34 cellular contexts compared by ENCODE assay signal in the genomic region with DNA sequence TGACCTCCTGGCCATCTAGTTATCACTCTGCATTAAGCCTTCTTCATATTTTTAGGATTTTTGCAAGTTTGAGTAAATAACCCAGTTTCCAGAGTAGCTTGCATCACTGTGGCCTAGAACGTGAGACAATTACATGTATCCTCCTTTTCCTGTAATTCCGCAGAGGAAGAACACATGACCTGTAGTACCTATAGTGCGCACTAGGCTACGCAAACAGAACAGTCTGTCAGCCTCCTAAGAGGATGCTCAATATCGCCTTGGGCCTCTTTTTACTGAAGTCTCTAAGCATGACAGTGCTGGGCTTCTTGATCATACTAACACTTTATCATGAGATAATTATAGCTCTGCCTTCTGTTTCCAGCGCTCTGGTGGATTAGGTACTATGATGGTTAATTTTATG. TPM values are rescaled to one million over a fixed set of nuclear protein-coding genes. Genes with fewer than 3 reads are reported as not detected.
DNase-seq lines count a peak whose midpoint lies in the region; ATAC-seq and TF ChIP-seq lines count a peak whose summit lies in the region.
"Had no signal": no experiment of that assay in that cellular context is flagged by ENCODE, and none has a peak within 500 bp of the region (broad histone marks: within the 10 kb centered on the region; RNA-seq: fewer than 3 reads in every experiment).

No MANE protein-coding gene starts in this region.

- peak; percentile 14 for DNase-seq in NCI-H1105 treated with DMSO at 0.1 percent for 48 hours (lab: John Stamatoyannopoulos, UW)
- no peak for DNase-seq in NCI-H1105 (lab: John Stamatoyannopoulos, UW)
- DNase-seq in NCI-H146 treated with DMSO at 0.1 percent for 48 hours (lab: John Stamatoyannopoulos, UW; ENCODE audit: unreplicated experiment) = peak; percentile 37
- DNase-seq in endodermal cell = peak; percentile 58
- DNase-seq in retinal pigment epithelial cell (ENCODE audit: low read depth) = no peak
- no peak for DNase-seq in foreskin keratinocyte
- no peak for DNase-seq in posterior vena cava (ENCODE audit: low spot score)
- DNase-seq: activated CD4-positive, alpha-beta T cell treated with anti-CD3 and anti-CD28 coated beads for 4 hours; activated naive CD4-positive, alpha-beta T cell; activated T-cell treated with anti-CD3 and anti-CD28 coated beads, Interleukin-2, amount 50 U/mL, for 48 hours; adrenal gland; AML-193; CD8-positive, alpha-beta T cell; effector CD8-positive, alpha-beta T cell; HCEC 1CT; IMR-90; kidney glomerular epithelial cell; lower lobe of right lung; NCI-H1436 treated with DMSO at 0.1 percent for 48 hours; NCI-H2171 treated with DMSO at 0.1 percent for 48 hours; NCI-H526 treated with DMSO at 0.1 percent for 48 hours; posterior cingulate gyrus; sigmoid colon; stimulated activated CD4-positive, alpha-beta T cell treated with anti-CD3 and anti-CD28 coated beads, Interleukin-15, amount 100 ng/mL, for 24 hours; stimulated activated naive CD8-positive, alpha-beta T cell treated with anti-CD3 and anti-CD28 coated beads, Interleukin-15, amount 100 ng/mL, for 72 hours; thyroid gland had no signal

- intact Hi-C loops in posterior vena cava (cut with DNase I) = no loop called here

- H3K27ac ChIP-seq in endodermal cell (ENCODE audit: low read depth, low read length) (no peak overlapping the region), foreskin keratinocyte (no peak overlapping the region)
- H3K27ac ChIP-seq: adrenal gland, esophagus muscularis mucosa, lower lobe of right lung, sigmoid colon, SJSA1, thyroid gland had no signal

- no peak overlapping the region for H3K27ac Mint-ChIP-seq in endodermal cell
- H3K27ac Mint-ChIP-seq: brain; CD8-positive, alpha-beta T cell; stimulated activated naive CD8-positive, alpha-beta T cell treated with anti-CD3 and anti-CD28 coated beads, Interleukin-15, amount 100 ng/mL, for 72 hours; T-helper 1 cell treated with Interleukin-12 subunit alpha and Interleukin-12 subunit beta and Interleukin-4 antibody, amounts not matched to agents 30 μg/mL and 1 μg/mL, for 36 hours had no signal

- ATAC-seq in foreskin keratinocyte = no peak
- no peak for ATAC-seq in HG02884 (IDR thresholded peaks at IDR 0.05; ENCODE audit: unreplicated experiment)
- ATAC-seq: CD8-positive, alpha-beta T cell; lower lobe of right lung; stimulated activated naive CD8-positive, alpha-beta T cell treated with anti-CD3 and anti-CD28 coated beads, Interleukin-15, amount 100 ng/mL, for 72 hours had no signal

- no peaks in the 10 kb centered on the region for H3K36me3 Mint-ChIP-seq in endodermal cell (ENCODE audit: low read depth)
- H3K36me3 Mint-ChIP-seq: CD8-positive, alpha-beta T cell had no signal

- no peak overlapping the region for H3K9ac ChIP-seq in endodermal cell (ENCODE audit: extremely low read depth, low read length, poor library complexity, severe bottlenecking)

- H3K27me3 Mint-ChIP-seq in endodermal cell (ENCODE audit: insufficient read depth) = peaks cover 74% of the 10 kb centered on the region

- WGBS in endodermal cell (ENCODE audit: insufficient coverage in 1 of 2, insufficient read length in 1 of 2), 2 experiments = 88 to 90% methylated on average over 5 to 6 of the region's 6 CpGs

- no peaks in the 10 kb centered on the region for H3K36me3 ChIP-seq in endodermal cell (ENCODE audit: control insufficient read depth, insufficient read depth, low read length)
- H3K36me3 ChIP-seq: adrenal gland, esophagus muscularis mucosa, lower lobe of right lung, sigmoid colon, SJSA1, thyroid gland had no signal

- peaks cover 3% of the 10 kb centered on the region for H3K4me1 Mint-ChIP-seq in endodermal cell
- H3K4me1 Mint-ChIP-seq: brain; stimulated activated naive CD8-positive, alpha-beta T cell treated with anti-CD3 and anti-CD28 coated beads, Interleukin-15, amount 100 ng/mL, for 72 hours had no signal

- peaks cover 21% of the 10 kb centered on the region for H3K27me3 ChIP-seq in endodermal cell (ENCODE audit: control insufficient read depth, insufficient read depth, low read length, poor library complexity, severe bottlenecking)
- H3K27me3 ChIP-seq in foreskin keratinocyte = peaks cover 83% of the 10 kb centered on the region
- H3K27me3 ChIP-seq: SJSA1, thyroid gland had no signal

- H3K4me1 ChIP-seq in endodermal cell (ENCODE audit: control insufficient read depth, insufficient read depth, low read length) = peaks cover 5% of the 10 kb centered on the region
- no peaks in the 10 kb centered on the region for H3K4me1 ChIP-seq in foreskin keratinocyte
- H3K4me1 ChIP-seq: adrenal gland, esophagus muscularis mucosa, lower lobe of right lung, sigmoid colon, thyroid gland had no signal

- H3K4me3 Mint-ChIP-seq in endodermal cell = no peak overlapping the region
- H3K4me3 Mint-ChIP-seq: brain; CD8-positive, alpha-beta T cell; stimulated activated naive CD8-positive, alpha-beta T cell treated with anti-CD3 and anti-CD28 coated beads, Interleukin-15, amount 100 ng/mL, for 72 hours; T-helper 1 cell treated with Interleukin-12 subunit alpha and Interleukin-12 subunit beta and Interleukin-4 antibody, amounts not matched to agents 30 μg/mL and 1 μg/mL, for 36 hours had no signal

- H3K9me3 ChIP-seq in endodermal cell (ENCODE audit: control insufficient read depth, low read length) = no peaks in the 10 kb centered on the region
- H3K9me3 ChIP-seq: adrenal gland, sigmoid colon, SJSA1, thyroid gland had no signal

- H3K4me3 ChIP-seq in endodermal cell (ENCODE audit: low read length) = no peak overlapping the region
- H3K4me3 ChIP-seq in retinal pigment epithelial cell (ENCODE audit: low read length) = no peak overlapping the region
- H3K4me3 ChIP-seq: adrenal gland, esophagus muscularis mucosa, lower lobe of right lung, sigmoid colon, SJSA1, thyroid gland had no signal

- TF ChIP-seq CTCF in endodermal cell (conservative IDR thresholded peaks at IDR 0.05) (peak; percentile 69), retinal pigment epithelial cell (conservative IDR thresholded peaks at IDR 0.05; ENCODE audit: low read depth, low read length) (peak; percentile 7), foreskin keratinocyte (conservative IDR thresholded peaks at IDR 0.05) (no peak)

- peaks cover 12% of the 10 kb centered on the region for H3K9me3 Mint-ChIP-seq in endodermal cell
- H3K9me3 Mint-ChIP-seq: CD8-positive, alpha-beta T cell; T-helper 1 cell treated with Interleukin-12 subunit alpha and Interleukin-12 subunit beta and Interleukin-4 antibody, amounts not matched to agents 30 μg/mL and 1 μg/mL, for 36 hours had no signal

RNA-seq across cellular contexts. Expression of a gene that starts 20.2 kb away (rescaled TPM):
- total RNA-seq in endodermal cell = not detected
- 0.11 TPM for polyA plus RNA-seq in endodermal cell (2013, experiment 1 of 2)
- 0.17 TPM for polyA plus RNA-seq in endodermal cell (2013, experiment 2 of 2)
- total RNA-seq in foreskin keratinocyte = not detected in 2 replicates
- not detected in 2 replicates for polyA plus RNA-seq in foreskin keratinocyte
- not detected for total RNA-seq in posterior vena cava
- total RNA-seq: A172; CD8-positive, alpha-beta T cell; esophagus muscularis mucosa; IMR-90; lower lobe of right lung; mucosa of gallbladder; RPMI7951; sigmoid colon; thyroid gland had no signal
- polyA plus RNA-seq: IMR-90, sigmoid colon had no signal

Comparison
In these comparisons a context has a peak if more than half of its experiments do, and no peak if none do; other contexts are left out.
1. DNase-seq: peak in NCI-H1105 treated with DMSO at 0.1 percent for 48 hours (single experiment), NCI-H146 treated with DMSO at 0.1 percent for 48 hours (single experiment) and endodermal cell (single experiment); none in NCI-H1105 (single experiment), retinal pigment epithelial cell (single experiment), foreskin keratinocyte (0 of 2) and posterior vena cava (single experiment).